18 cellular contexts compared by ENCODE assay signal in genomic region chr6:143374014-143374413, GRCh38.
"Had no signal": no experiment of that assay in that cellular context is flagged by ENCODE, and none has a peak within 500 bp of the region (broad histone marks: within the 10 kb centered on the region; RNA-seq: fewer than 3 reads in every experiment).

No MANE protein-coding gene starts in this region.

- H3K4me1 Mint-ChIP-seq: naive thymus-derived CD4-positive, alpha-beta T cell; stimulated activated effector memory CD8-positive, alpha-beta T cell treated with anti-CD3 and anti-CD28 coated beads, Interleukin-12 subunit alpha, Interleukin-12 subunit beta, amount 100 ng/mL, for 72 hours had no signal

- H3K36me3 ChIP-seq: neutrophil, stomach had no signal

- DNase-seq: activated CD4-positive, alpha-beta memory T cell treated with anti-CD3 and anti-CD28 coated beads for 36 hours; activated naive CD4-positive, alpha-beta T cell treated with anti-CD3 and anti-CD28 coated beads for 36 hours; activated T-cell treated with anti-CD3 and anti-CD28 coated beads, Interleukin-2, amount 50 U/mL, for 24 hours; body of pancreas; caudate nucleus; foreskin keratinocyte; glutamatergic neuron; hippocampal formation; left cardiac atrium; mesendoderm; naive thymus-derived CD4-positive, alpha-beta T cell; stimulated activated CD4-positive, alpha-beta T cell treated with anti-CD3 and anti-CD28 coated beads, Interleukin-4, amount 100 ng/mL, for 24 hours; stomach had no signal

- H3K9me3 Mint-ChIP-seq: type B pancreatic cell had no signal

- H3K27ac Mint-ChIP-seq: activated CD4-positive, alpha-beta memory T cell treated with anti-CD3 and anti-CD28 coated beads for 36 hours; activated naive CD4-positive, alpha-beta T cell treated with anti-CD3 and anti-CD28 coated beads for 36 hours; activated T-cell treated with anti-CD3 and anti-CD28 coated beads, Interleukin-2, amount 50 U/mL, for 24 hours; naive thymus-derived CD4-positive, alpha-beta T cell; stimulated activated effector memory CD8-positive, alpha-beta T cell treated with anti-CD3 and anti-CD28 coated beads, Interleukin-12 subunit alpha, Interleukin-12 subunit beta, amount 100 ng/mL, for 72 hours; type B pancreatic cell had no signal

- H3K4me1 ChIP-seq: body of pancreas, foreskin keratinocyte, parathyroid adenoma, stomach had no signal

- H3K9me3 ChIP-seq: body of pancreas, neutrophil, stomach had no signal

- H3K9ac ChIP-seq: parathyroid adenoma had no signal

- H2AFZ ChIP-seq: parathyroid adenoma had no signal

- H3K4me3 Mint-ChIP-seq: activated CD4-positive, alpha-beta memory T cell treated with anti-CD3 and anti-CD28 coated beads for 36 hours; activated naive CD4-positive, alpha-beta T cell treated with anti-CD3 and anti-CD28 coated beads for 36 hours; activated T-cell treated with anti-CD3 and anti-CD28 coated beads, Interleukin-2, amount 50 U/mL, for 24 hours; naive thymus-derived CD4-positive, alpha-beta T cell; stimulated activated effector memory CD8-positive, alpha-beta T cell treated with anti-CD3 and anti-CD28 coated beads, Interleukin-12 subunit alpha, Interleukin-12 subunit beta, amount 100 ng/mL, for 72 hours; type B pancreatic cell had no signal

- H3K27me3 ChIP-seq: body of pancreas, foreskin keratinocyte, neutrophil, stomach had no signal

- H3K36me3 Mint-ChIP-seq: activated CD4-positive, alpha-beta memory T cell treated with anti-CD3 and anti-CD28 coated beads for 36 hours; stimulated activated effector memory CD8-positive, alpha-beta T cell treated with anti-CD3 and anti-CD28 coated beads, Interleukin-12 subunit alpha, Interleukin-12 subunit beta, amount 100 ng/mL, for 72 hours; type B pancreatic cell had no signal

- H3K79me2 ChIP-seq: parathyroid adenoma had no signal

- ATAC-seq: body of pancreas; foreskin keratinocyte; left cardiac atrium; naive thymus-derived CD4-positive, alpha-beta T cell; sciatic nerve; stimulated activated effector memory CD8-positive, alpha-beta T cell treated with anti-CD3 and anti-CD28 coated beads, Interleukin-12 subunit alpha, Interleukin-12 subunit beta, amount 100 ng/mL, for 72 hours had no signal

- H3K4me3 ChIP-seq: body of pancreas, stomach had no signal

- H3K27ac ChIP-seq: body of pancreas, foreskin keratinocyte, neutrophil, parathyroid adenoma, stomach had no signal
